ENCODE assay signal across 9 cellular contexts in the genomic region with DNA sequence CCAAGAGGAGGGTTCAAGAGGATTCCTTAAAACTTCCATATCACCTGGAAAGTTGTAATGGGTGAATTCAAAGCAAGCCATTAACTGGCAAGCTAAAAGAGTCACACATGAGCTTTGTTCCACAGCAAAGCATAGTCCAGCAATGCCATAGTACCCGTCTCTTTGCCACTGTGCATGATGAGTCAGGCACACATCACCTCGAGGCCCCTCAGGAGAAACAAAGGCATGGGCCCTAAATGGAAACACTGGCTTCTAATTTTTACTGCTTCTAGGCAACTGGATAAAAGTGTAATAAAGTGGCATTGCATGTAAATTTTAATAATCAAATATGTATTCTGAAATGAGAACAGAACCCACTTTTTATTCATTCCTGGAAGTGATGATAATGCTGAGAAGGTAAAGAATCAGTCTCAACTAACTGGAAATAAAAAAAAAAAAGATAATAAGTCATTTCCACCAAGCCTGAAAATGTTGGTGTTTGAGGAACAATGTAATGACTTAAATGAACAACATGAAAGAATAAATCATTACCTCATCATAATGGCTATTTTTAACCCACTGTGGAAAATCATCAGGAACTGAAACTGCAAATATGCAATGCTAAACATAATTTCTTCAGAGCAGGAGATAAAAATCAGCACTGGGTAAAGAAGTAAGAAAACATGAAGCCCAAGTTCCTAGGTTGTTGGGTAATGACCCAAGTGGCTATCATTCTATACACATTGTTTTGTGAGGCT.
DNase-seq lines count a peak whose midpoint lies in the region; ATAC-seq and TF ChIP-seq lines count a peak whose summit lies in the region.
"Had no signal": no experiment of that assay in that cellular context is flagged by ENCODE, and none has a peak within 500 bp of the region (broad histone marks: within the 10 kb centered on the region; RNA-seq: fewer than 3 reads in every experiment).

No MANE protein-coding gene starts in this region.

- H3K9ac ChIP-seq in fibroblast of lung (ENCODE audit: insufficient read depth, low read length): no peak overlapping the region

- no peak for TF ChIP-seq CTCF in fibroblast of lung (conservative IDR thresholded peaks at IDR 0.05 in 1 of 2, IDR thresholded peaks at IDR 0.05 in 1 of 2; ENCODE audit: low read depth in 1 of 2, low read length in 2 of 2)
- TF ChIP-seq CTCF in upper lobe of left lung (IDR thresholded peaks at IDR 0.05): no peak

- no peaks in the 10 kb centered on the region for H4K20me1 ChIP-seq in fibroblast of lung (ENCODE audit: control insufficient read depth, extremely low read depth, insufficient read depth, low read length)

- no peak overlapping the region for H3K4me2 ChIP-seq in fibroblast of lung (ENCODE audit: extremely low read depth, insufficient read depth, low read length)

- WGBS in upper lobe of left lung, 2 donors: 74 to 77% methylated on average over 2 of the region's 2 CpGs

- H3K4me1 ChIP-seq in fibroblast of lung (ENCODE audit: control insufficient read depth, extremely low read depth, insufficient read depth, low read length) (peaks cover 2% of the 10 kb centered on the region), upper lobe of left lung (peaks cover 7 to 19% (median 11%) of the 10 kb centered on the region in 4 donors)

- no peak overlapping the region for H3K27ac ChIP-seq in fibroblast of lung (ENCODE audit: insufficient read depth, low read length)
- peak overlapping the region in 3 of 4 donors; percentile 18 to 56 (median 41) for H3K27ac ChIP-seq in upper lobe of left lung

- no peaks in the 10 kb centered on the region for H3K27me3 ChIP-seq in fibroblast of lung (ENCODE audit: control insufficient read depth, insufficient read depth, low read length)
- H3K27me3 ChIP-seq in upper lobe of left lung: no peaks in the 10 kb centered on the region

- peak in 1 of 2 donors; percentile 77 for ATAC-seq in upper lobe of left lung (ENCODE audit: low FRiP score in 2 of 2)
- no peak for ATAC-seq in GM18511 (IDR thresholded peaks at IDR 0.05; ENCODE audit: unreplicated experiment)

- no peak for TF ChIP-seq POLR2A in upper lobe of left lung (IDR thresholded peaks at IDR 0.05)

- H3K79me2 ChIP-seq in fibroblast of lung (ENCODE audit: control insufficient read depth, insufficient read depth, low read length): peaks cover 37% of the 10 kb centered on the region

- H3K36me3 ChIP-seq in fibroblast of lung (ENCODE audit: control insufficient read depth, insufficient read depth, low read length) (no peaks in the 10 kb centered on the region), upper lobe of left lung (no peaks in the 10 kb centered on the region)

- no peak overlapping the region for H3K4me3 ChIP-seq in fibroblast of lung (replicated peaks in 1 of 4; ENCODE audit: control extremely low read depth in 1 of 4, insufficient read depth in 1 of 4, low read depth in 3 of 4, low read length in 4 of 4)
- H3K4me3 ChIP-seq in upper lobe of left lung: no peak overlapping the region

- H3K9me3 ChIP-seq in fibroblast of lung (ENCODE audit: control insufficient read depth, insufficient read depth, low read depth, low read length) (no peaks in the 10 kb centered on the region), upper lobe of left lung (no peaks in the 10 kb centered on the region)

- TF ChIP-seq EP300 in upper lobe of left lung (IDR thresholded peaks at IDR 0.05): no peak

- peak; percentile 21 to 29 for DNase-seq in stimulated activated CD4-positive, alpha-beta T cell treated with anti-CD3 and anti-CD28 coated beads, Interleukin-12 subunit alpha, Interleukin-12 subunit beta, amount 100 ng/mL, for 24 hours (ENCODE audit: low read depth in 2 of 2)
- DNase-seq in stimulated activated CD4-positive, alpha-beta T cell treated with anti-CD3 and anti-CD28 coated beads, Interleukin-4, amount 100 ng/mL, for 4 hours: no peak
- DNase-seq in OCI-M1 (lab: John Stamatoyannopoulos, UW): peak; percentile 99
- DNase-seq in fibroblast of lung (ENCODE audit: low read depth in 2 of 2): peak; percentile 47 to 68
- DNase-seq in upper lobe of left lung: no peak
- no peak for DNase-seq in HT-29 (ENCODE audit: low spot score)
- DNase-seq in NCI-H524 (lab: John Stamatoyannopoulos, UW): no peak
- DNase-seq: Calu3 had no signal

- H2AFZ ChIP-seq in fibroblast of lung (ENCODE audit: low read length): no peak overlapping the region

Comparison
In these comparisons a context has a peak if more than half of its experiments do, and no peak if none do; other contexts are left out.
1. DNase-seq: peak in stimulated activated CD4-positive, alpha-beta T cell treated with anti-CD3 and anti-CD28 coated beads, Interleukin-12 subunit alpha, Interleukin-12 subunit beta, amount 100 ng/mL, for 24 hours (2 of 2), OCI-M1 (single experiment) and fibroblast of lung (2 of 2); none in stimulated activated CD4-positive, alpha-beta T cell treated with anti-CD3 and anti-CD28 coated beads, Interleukin-4, amount 100 ng/mL, for 4 hours (0 of 2), upper lobe of left lung (0 of 2), HT-29 (single experiment) and NCI-H524 (0 of 2).